1 cellular context compared by ENCODE assay signal in the genomic region with DNA sequence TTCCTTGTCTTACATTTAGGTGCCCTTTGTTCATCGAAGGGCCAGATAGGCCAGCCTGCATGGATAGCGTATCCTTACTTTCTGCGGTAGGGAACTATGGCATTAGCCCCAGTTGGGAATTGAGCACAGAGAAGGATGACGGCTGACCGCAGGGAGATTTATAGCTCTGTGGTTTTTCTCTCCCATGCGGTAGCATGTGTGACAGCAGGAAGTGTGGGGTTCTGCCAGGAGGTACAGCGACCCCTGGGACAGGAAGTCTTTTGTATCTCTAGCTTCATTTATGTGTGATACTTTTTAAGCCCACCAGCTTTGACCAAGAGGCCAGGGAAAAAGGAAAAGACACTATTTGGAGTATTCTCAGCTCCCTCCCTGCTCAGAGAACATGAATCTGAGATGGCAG.
A peak's percentile ranks its signal among the peaks of the same experiment; 100 is the strongest.
TF ChIP-seq lines count a peak whose summit lies in the region.

No MANE protein-coding gene starts in this region.

TF ChIP-seq in GM12878, 131 proteins besides CTCF, POLR2A, EP300 and RAD21:
- TF ChIP-seq, protein P1, sequence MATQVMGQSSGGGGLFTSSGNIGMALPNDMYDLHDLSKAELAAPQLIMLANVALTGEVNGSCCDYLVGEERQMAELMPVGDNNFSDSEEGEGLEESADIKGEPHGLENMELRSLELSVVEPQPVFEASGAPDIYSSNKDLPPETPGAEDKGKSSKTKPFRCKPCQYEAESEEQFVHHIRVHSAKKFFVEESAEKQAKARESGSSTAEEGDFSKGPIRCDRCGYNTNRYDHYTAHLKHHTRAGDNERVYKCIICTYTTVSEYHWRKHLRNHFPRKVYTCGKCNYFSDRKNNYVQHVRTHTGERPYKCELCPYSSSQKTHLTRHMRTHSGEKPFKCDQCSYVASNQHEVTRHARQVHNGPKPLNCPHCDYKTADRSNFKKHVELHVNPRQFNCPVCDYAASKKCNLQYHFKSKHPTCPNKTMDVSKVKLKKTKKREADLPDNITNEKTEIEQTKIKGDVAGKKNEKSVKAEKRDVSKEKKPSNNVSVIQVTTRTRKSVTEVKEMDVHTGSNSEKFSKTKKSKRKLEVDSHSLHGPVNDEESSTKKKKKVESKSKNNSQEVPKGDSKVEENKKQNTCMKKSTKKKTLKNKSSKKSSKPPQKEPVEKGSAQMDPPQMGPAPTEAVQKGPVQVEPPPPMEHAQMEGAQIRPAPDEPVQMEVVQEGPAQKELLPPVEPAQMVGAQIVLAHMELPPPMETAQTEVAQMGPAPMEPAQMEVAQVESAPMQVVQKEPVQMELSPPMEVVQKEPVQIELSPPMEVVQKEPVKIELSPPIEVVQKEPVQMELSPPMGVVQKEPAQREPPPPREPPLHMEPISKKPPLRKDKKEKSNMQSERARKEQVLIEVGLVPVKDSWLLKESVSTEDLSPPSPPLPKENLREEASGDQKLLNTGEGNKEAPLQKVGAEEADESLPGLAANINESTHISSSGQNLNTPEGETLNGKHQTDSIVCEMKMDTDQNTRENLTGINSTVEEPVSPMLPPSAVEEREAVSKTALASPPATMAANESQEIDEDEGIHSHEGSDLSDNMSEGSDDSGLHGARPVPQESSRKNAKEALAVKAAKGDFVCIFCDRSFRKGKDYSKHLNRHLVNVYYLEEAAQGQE (IDR thresholded peaks at IDR 0.05; ENCODE audit: low read depth, low read length), result no peak
- TF ChIP-seq RUNX3 (IDR thresholded peaks at IDR 0.05; ENCODE audit: low read length), result peak; percentile 63
- no peak for TF ChIP-seq RFX5 (IDR thresholded peaks at IDR 0.05; ENCODE audit: low read depth, low read length)
- TF ChIP-seq EED (IDR thresholded peaks at IDR 0.05; ENCODE audit: low read depth), result 0 out of 2 replicates have a peak, but pooled peaks have one; percentile 18
- no peak for TF ChIP-seq MTA3 (IDR thresholded peaks at IDR 0.05; ENCODE audit: borderline replicate concordance, low read length)
- no peak for TF ChIP-seq PAX8 (IDR thresholded peaks at IDR 0.05)
- TF ChIP-seq RBBP5 (conservative IDR thresholded peaks at IDR 0.05), result no peak
- TF ChIP-seq ETV6 (conservative IDR thresholded peaks at IDR 0.05 in 1 of 2, IDR thresholded peaks at IDR 0.05 in 1 of 2; ENCODE audit: borderline replicate concordance in 1 of 2, low read depth in 1 of 2), result peak in 1 of 2 experiments; percentile 32; a peak in 1 of 4 replicates
- TF ChIP-seq, protein P2, sequence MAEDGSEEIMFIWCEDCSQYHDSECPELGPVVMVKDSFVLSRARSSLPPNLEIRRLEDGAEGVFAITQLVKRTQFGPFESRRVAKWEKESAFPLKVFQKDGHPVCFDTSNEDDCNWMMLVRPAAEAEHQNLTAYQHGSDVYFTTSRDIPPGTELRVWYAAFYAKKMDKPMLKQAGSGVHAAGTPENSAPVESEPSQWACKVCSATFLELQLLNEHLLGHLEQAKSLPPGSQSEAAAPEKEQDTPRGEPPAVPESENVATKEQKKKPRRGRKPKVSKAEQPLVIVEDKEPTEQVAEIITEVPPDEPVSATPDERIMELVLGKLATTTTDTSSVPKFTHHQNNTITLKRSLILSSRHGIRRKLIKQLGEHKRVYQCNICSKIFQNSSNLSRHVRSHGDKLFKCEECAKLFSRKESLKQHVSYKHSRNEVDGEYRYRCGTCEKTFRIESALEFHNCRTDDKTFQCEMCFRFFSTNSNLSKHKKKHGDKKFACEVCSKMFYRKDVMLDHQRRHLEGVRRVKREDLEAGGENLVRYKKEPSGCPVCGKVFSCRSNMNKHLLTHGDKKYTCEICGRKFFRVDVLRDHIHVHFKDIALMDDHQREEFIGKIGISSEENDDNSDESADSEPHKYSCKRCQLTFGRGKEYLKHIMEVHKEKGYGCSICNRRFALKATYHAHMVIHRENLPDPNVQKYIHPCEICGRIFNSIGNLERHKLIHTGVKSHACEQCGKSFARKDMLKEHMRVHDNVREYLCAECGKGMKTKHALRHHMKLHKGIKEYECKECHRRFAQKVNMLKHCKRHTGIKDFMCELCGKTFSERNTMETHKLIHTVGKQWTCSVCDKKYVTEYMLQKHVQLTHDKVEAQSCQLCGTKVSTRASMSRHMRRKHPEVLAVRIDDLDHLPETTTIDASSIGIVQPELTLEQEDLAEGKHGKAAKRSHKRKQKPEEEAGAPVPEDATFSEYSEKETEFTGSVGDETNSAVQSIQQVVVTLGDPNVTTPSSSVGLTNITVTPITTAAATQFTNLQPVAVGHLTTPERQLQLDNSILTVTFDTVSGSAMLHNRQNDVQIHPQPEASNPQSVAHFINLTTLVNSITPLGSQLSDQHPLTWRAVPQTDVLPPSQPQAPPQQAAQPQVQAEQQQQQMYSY (CRISPR knock-in tag; IDR thresholded peaks at IDR 0.05), result no peak
